1 cellular context compared by ENCODE assay signal in genomic region chr7:150415161-150416160, GRCh38.
A peak's percentile ranks its signal among the peaks of the same experiment; 100 is the strongest.
TF ChIP-seq lines count a peak whose summit lies in the region.

No MANE protein-coding gene starts in this region.

TF ChIP-seq in HepG2, 621 proteins besides CTCF, POLR2A, EP300 and RAD21 (continued from another document and continues in another):
- TF ChIP-seq ZXDC (CRISPR knock-in tag; IDR thresholded peaks at IDR 0.05): 0 out of 2 replicates have a peak, but pooled peaks have one; percentile 69
- peak; percentile 76; the same call in 1 of the 2 replicates for TF ChIP-seq HMGXB3 (CRISPR knock-in tag; IDR thresholded peaks at IDR 0.05; ENCODE audit: borderline replicate concordance)
- TF ChIP-seq ZNF10 (CRISPR knock-in tag; IDR thresholded peaks at IDR 0.05; ENCODE audit: borderline replicate concordance, low read depth): no peak
- TF ChIP-seq KIAA2018 (CRISPR knock-in tag; IDR thresholded peaks at IDR 0.05; ENCODE audit: borderline replicate concordance): no peak
- no peak for TF ChIP-seq ZBTB8A (CRISPR knock-in tag; IDR thresholded peaks at IDR 0.05; ENCODE audit: borderline replicate concordance, low read depth)
- TF ChIP-seq ZNF335 (CRISPR knock-in tag; IDR thresholded peaks at IDR 0.05): no peak; the same call in 1 of the 2 replicates
- no peak for TF ChIP-seq JUNB (CRISPR knock-in tag; IDR thresholded peaks at IDR 0.05; ENCODE audit: borderline replicate concordance)
- TF ChIP-seq ZBTB40 (IDR thresholded peaks at IDR 0.05): no peak
- no peak for TF ChIP-seq ZBTB40 (CRISPR knock-in tag; IDR thresholded peaks at IDR 0.05)
- peak; percentile 99 for TF ChIP-seq RARA (CRISPR knock-in tag; IDR thresholded peaks at IDR 0.05)
- peak; percentile 83 for TF ChIP-seq PAXIP1 (CRISPR knock-in tag; conservative IDR thresholded peaks at IDR 0.05)
- TF ChIP-seq ZBTB3 (CRISPR knock-in tag; IDR thresholded peaks at IDR 0.05; ENCODE audit: borderline replicate concordance, low read depth): no peak
- TF ChIP-seq E2F1 (CRISPR knock-in tag; IDR thresholded peaks at IDR 0.05): no peak
